In the genomic region with DNA sequence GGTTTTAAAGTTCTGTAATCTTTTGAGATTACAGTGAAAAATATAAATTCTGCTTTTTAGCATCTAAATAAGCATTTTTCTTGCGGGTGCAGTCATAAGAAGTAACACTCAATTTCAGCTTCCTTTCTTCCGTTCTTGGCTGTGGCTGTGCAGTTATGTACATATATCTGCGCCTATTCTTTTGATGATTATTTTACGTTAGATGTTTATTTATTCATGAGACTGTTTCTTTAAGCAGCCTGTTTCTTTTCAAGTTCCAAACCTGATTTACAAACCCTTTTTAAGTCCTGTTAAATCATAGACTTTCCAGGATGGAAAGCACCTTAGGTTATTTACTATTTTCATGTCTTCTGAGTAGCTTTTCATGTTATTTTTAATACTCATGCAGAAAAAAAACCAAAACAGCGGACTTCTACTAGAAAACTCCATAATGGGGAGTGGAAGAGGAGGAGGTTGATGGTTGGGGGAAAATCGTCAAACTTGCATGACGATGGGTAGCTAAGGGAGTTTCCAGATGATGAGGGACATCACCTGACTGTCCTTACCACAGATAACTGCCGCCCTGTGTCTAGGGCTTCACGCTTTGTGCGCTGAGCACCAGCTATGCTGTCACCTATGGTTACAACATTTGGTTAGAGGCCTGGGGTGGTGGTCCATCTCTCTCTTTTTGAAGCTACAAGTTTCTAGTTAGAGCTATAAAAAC, we compare ENCODE assay signal across 9 cellular contexts. TPM values are rescaled to one million over a fixed set of nuclear protein-coding genes. Genes with fewer than 3 reads are reported as not detected.
DNase-seq lines count a peak whose midpoint lies in the region; ATAC-seq and TF ChIP-seq lines count a peak whose summit lies in the region.
"Had no signal": no experiment of that assay in that cellular context is flagged by ENCODE, and none has a peak within 500 bp of the region (broad histone marks: within the 10 kb centered on the region; RNA-seq: fewer than 3 reads in every experiment).

No MANE protein-coding gene starts in this region.

- H3K27ac Mint-ChIP-seq in activated T-helper 17 cell treated with anti-CD3 and anti-CD28 coated beads, Interleukin-2, amount 50 U/mL, for 72 hours: peak overlapping the region; percentile 98
- H3K27ac Mint-ChIP-seq in WTC11: no peak overlapping the region

- no peak for TF ChIP-seq CTCF in WTC11 (IDR thresholded peaks at IDR 0.05)

- peaks cover 33% of the 10 kb centered on the region for H3K4me1 Mint-ChIP-seq in activated T-helper 17 cell treated with anti-CD3 and anti-CD28 coated beads, Interleukin-2, amount 50 U/mL, for 72 hours
- peaks cover 27% of the 10 kb centered on the region for H3K4me1 Mint-ChIP-seq in WTC11

- ATAC-seq in GM19395 (IDR thresholded peaks at IDR 0.05; ENCODE audit: unreplicated experiment) (peak; percentile 83), HG03457 (IDR thresholded peaks at IDR 0.05; ENCODE audit: unreplicated experiment) (peak; percentile 68), WTC11 (no peak)
- peak; percentile 94 for ATAC-seq in activated T-helper 17 cell treated with anti-CD3 and anti-CD28 coated beads, Interleukin-2, amount 50 U/mL, for 72 hours (replicated peaks)
- ATAC-seq: Panc1 had no signal

- H3K9me3 Mint-ChIP-seq in activated T-helper 17 cell treated with anti-CD3 and anti-CD28 coated beads, Interleukin-2, amount 50 U/mL, for 72 hours: peaks cover 4% of the 10 kb centered on the region
- H3K9me3 Mint-ChIP-seq in WTC11: peaks cover 13% of the 10 kb centered on the region

- peak; percentile 23 to 30 for DNase-seq in stimulated activated CD8-positive, alpha-beta memory T cell treated with anti-CD3 and anti-CD28 coated beads, Interleukin-2, amount 100 ng/mL, for 48 hours (ENCODE audit: low read depth in 2 of 2)
- DNase-seq in NCI-H187 (lab: John Stamatoyannopoulos, UW) (no peak), NCI-H69 (lab: John Stamatoyannopoulos, UW) (no peak), occipital lobe (lab: John Stamatoyannopoulos, UW) (no peak), WTC11 (ENCODE audit: low spot score) (no peak)

- peak overlapping the region; percentile 90 for H3K4me3 Mint-ChIP-seq in activated T-helper 17 cell treated with anti-CD3 and anti-CD28 coated beads, Interleukin-2, amount 50 U/mL, for 72 hours
- no peak overlapping the region for H3K4me3 Mint-ChIP-seq in WTC11

- H3K27me3 Mint-ChIP-seq in activated T-helper 17 cell treated with anti-CD3 and anti-CD28 coated beads, Interleukin-2, amount 50 U/mL, for 72 hours: no peaks in the 10 kb centered on the region
- peaks cover 37% of the 10 kb centered on the region for H3K27me3 Mint-ChIP-seq in WTC11 (ENCODE audit: low read depth)

- POLR2A ChIA-PET in WTC11 (lab: Charles Lee): no interaction called here

- CTCF ChIA-PET in WTC11 (lab: Charles Lee): interaction anchor here (1.0 kb wide), 1 partner anchor 36 kb away, joined by 3 read pairs; no protein-coding TSS in a partner anchor

- H3K36me3 Mint-ChIP-seq in activated T-helper 17 cell treated with anti-CD3 and anti-CD28 coated beads, Interleukin-2, amount 50 U/mL, for 72 hours (ENCODE audit: low read depth): peaks cover 40% of the 10 kb centered on the region
- H3K36me3 Mint-ChIP-seq in WTC11: peaks cover 13% of the 10 kb centered on the region

TF ChIP-seq in WTC11, 78 proteins besides CTCF, POLR2A, EP300 and RAD21:
- TF ChIP-seq, protein P1, sequence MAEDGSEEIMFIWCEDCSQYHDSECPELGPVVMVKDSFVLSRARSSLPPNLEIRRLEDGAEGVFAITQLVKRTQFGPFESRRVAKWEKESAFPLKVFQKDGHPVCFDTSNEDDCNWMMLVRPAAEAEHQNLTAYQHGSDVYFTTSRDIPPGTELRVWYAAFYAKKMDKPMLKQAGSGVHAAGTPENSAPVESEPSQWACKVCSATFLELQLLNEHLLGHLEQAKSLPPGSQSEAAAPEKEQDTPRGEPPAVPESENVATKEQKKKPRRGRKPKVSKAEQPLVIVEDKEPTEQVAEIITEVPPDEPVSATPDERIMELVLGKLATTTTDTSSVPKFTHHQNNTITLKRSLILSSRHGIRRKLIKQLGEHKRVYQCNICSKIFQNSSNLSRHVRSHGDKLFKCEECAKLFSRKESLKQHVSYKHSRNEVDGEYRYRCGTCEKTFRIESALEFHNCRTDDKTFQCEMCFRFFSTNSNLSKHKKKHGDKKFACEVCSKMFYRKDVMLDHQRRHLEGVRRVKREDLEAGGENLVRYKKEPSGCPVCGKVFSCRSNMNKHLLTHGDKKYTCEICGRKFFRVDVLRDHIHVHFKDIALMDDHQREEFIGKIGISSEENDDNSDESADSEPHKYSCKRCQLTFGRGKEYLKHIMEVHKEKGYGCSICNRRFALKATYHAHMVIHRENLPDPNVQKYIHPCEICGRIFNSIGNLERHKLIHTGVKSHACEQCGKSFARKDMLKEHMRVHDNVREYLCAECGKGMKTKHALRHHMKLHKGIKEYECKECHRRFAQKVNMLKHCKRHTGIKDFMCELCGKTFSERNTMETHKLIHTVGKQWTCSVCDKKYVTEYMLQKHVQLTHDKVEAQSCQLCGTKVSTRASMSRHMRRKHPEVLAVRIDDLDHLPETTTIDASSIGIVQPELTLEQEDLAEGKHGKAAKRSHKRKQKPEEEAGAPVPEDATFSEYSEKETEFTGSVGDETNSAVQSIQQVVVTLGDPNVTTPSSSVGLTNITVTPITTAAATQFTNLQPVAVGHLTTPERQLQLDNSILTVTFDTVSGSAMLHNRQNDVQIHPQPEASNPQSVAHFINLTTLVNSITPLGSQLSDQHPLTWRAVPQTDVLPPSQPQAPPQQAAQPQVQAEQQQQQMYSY (CRISPR knock-in tag; IDR thresholded peaks at IDR 0.05): no peak
- TF ChIP-seq, protein P2, sequence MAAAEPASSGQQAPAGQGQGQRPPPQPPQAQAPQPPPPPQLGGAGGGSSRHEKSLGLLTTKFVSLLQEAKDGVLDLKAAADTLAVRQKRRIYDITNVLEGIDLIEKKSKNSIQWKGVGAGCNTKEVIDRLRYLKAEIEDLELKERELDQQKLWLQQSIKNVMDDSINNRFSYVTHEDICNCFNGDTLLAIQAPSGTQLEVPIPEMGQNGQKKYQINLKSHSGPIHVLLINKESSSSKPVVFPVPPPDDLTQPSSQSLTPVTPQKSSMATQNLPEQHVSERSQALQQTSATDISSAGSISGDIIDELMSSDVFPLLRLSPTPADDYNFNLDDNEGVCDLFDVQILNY (CRISPR knock-in tag; IDR thresholded peaks at IDR 0.05): no peak
- TF ChIP-seq NR2C2 (CRISPR knock-in tag; IDR thresholded peaks at IDR 0.05) (no peak), GABPB1 (CRISPR knock-in tag; IDR thresholded peaks at IDR 0.05) (no peak), HMGA2 (CRISPR knock-in tag; IDR thresholded peaks at IDR 0.05) (no peak), ZNF263 (CRISPR knock-in tag; IDR thresholded peaks at IDR 0.05; ENCODE audit: low read depth) (no peak), ETV6 (CRISPR knock-in tag; IDR thresholded peaks at IDR 0.05) (no peak), ZBTB21 (CRISPR knock-in tag; IDR thresholded peaks at IDR 0.05; ENCODE audit: borderline replicate concordance) (no peak)
- TF ChIP-seq, protein P3, sequence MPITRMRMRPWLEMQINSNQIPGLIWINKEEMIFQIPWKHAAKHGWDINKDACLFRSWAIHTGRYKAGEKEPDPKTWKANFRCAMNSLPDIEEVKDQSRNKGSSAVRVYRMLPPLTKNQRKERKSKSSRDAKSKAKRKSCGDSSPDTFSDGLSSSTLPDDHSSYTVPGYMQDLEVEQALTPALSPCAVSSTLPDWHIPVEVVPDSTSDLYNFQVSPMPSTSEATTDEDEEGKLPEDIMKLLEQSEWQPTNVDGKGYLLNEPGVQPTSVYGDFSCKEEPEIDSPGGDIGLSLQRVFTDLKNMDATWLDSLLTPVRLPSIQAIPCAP (CRISPR knock-in tag; IDR thresholded peaks at IDR 0.05): no peak
- TF ChIP-seq, protein P4, sequence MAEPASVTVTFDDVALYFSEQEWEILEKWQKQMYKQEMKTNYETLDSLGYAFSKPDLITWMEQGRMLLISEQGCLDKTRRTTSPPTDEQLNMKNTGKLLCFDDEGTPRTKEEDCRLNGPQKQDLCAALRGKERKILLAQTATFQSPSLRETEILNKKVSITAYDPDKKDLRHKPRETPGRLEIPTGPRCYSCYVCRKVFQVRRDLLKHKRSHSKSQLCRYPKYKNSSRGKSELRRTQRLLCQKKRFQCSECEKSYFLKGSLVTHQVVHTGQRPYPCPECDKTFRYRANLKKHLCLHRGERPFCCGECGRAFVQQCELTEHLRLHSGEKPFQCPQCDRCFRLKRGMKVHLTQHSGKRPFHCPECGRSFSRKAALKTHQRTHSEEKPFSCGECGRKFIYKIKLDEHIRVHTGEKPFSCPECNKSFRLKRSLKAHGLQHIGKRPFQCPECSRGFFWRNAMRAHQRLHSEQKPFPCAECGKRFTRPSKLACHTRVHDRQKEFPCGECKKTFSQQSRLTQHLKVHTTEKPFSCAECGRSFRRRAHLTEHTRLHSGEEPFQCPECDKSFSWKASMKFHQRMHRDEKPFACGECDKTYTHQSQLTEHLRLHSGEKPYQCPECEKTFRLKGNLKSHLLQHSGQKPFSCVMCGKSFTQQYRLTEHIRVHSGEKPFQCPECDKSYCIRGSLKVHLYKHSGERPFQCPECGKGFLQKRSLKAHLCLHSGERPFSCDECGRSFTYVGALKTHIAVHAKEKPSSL (CRISPR knock-in tag; conservative IDR thresholded peaks at IDR 0.05): no peak

RNA-seq across cellular contexts. Expression of a gene that starts 2.6 kb away (rescaled TPM):
- total RNA-seq in activated T-helper 17 cell treated with anti-CD3 and anti-CD28 coated beads, Interleukin-2, amount 50 U/mL, for 72 hours: 10 to 100 TPM; 57.1 to 66.1 TPM
- total RNA-seq in occipital lobe (36.8 TPM), WTC11 (2021) (19.5 to 27.2 TPM (median 25.0 TPM) in 3 replicates)

Comparison
In these comparisons a context has a peak if more than half of its experiments do, and no peak if none do; other contexts are left out.
1. DNase-seq: peak in stimulated activated CD8-positive, alpha-beta memory T cell treated with anti-CD3 and anti-CD28 coated beads, Interleukin-2, amount 100 ng/mL, for 48 hours (2 of 2); none in NCI-H187 (0 of 2), NCI-H69 (single experiment), occipital lobe (single experiment) and WTC11 (single experiment).